ENCODE assay signal across 23 cellular contexts in genomic region chr22:31118046-31118820, GRCh38. TPM values are rescaled to one million over a fixed set of nuclear protein-coding genes. Genes with fewer than 3 reads are reported as not detected.
DNase-seq lines count a peak whose midpoint lies in the region; ATAC-seq and TF ChIP-seq lines count a peak whose summit lies in the region.
"Had no signal": no experiment of that assay in that cellular context is flagged by ENCODE, and none has a peak within 500 bp of the region (broad histone marks: within the 10 kb centered on the region; RNA-seq: fewer than 3 reads in every experiment).

No MANE protein-coding gene starts in this region.

- no peaks in the 10 kb centered on the region for H3K36me3 Mint-ChIP-seq in H9 (ENCODE audit: insufficient read depth in 1 of 3, low read depth in 3 of 3)
- H3K36me3 Mint-ChIP-seq: CD14-positive monocyte had no signal

- H4K5ac ChIP-seq in H9 (ENCODE audit: insufficient read length, low read depth, low read length): no peak overlapping the region

- no peak overlapping the region for H3K4me3 Mint-ChIP-seq in H9
- H3K4me3 Mint-ChIP-seq: CD14-positive monocyte had no signal

- H3K27ac ChIP-seq in HEK293 (ENCODE audit: extremely low read depth, low read depth, low read length): no peak overlapping the region
- peak overlapping the region; percentile 72 for H3K27ac ChIP-seq in WERI-Rb-1
- H3K27ac ChIP-seq in right atrium auricular region: peak overlapping the region; percentile 86 to 95
- H3K27ac ChIP-seq in psoas muscle: peak overlapping the region; percentile 79
- no peak overlapping the region for H3K27ac ChIP-seq in H9 (ENCODE audit: insufficient read length, low read depth, low read length)

- H3K27ac Mint-ChIP-seq in H9: no peak overlapping the region

- intact Hi-C loops in psoas muscle (cut with DNase I): no loop called here

- no peak overlapping the region for H2BK12ac ChIP-seq in H9 (ENCODE audit: insufficient read length, low read depth, low read length)

- no peaks in the 10 kb centered on the region for H3K36me3 ChIP-seq in HEK293 (ENCODE audit: control insufficient read depth in 2 of 2, insufficient read depth in 1 of 2, low read length in 2 of 2)
- H3K36me3 ChIP-seq in WERI-Rb-1: no peaks in the 10 kb centered on the region
- H3K36me3 ChIP-seq in right atrium auricular region: no peaks in the 10 kb centered on the region
- H3K36me3 ChIP-seq in psoas muscle (ENCODE audit: insufficient read depth in 1 of 2, low read depth in 1 of 2): no peaks in the 10 kb centered on the region

- H3K4me1 ChIP-seq in HEK293 (ENCODE audit: control insufficient read depth, insufficient read depth, low read length) (0 out of 2 replicates have a peak, but pooled peaks cover 2% of the 10 kb centered on the region), right atrium auricular region (peaks cover 0 to 42% of the 10 kb centered on the region in 2 donors), psoas muscle (peaks cover 24% of the 10 kb centered on the region), H9 (ENCODE audit: insufficient read depth, low read length) (peaks cover 5% of the 10 kb centered on the region)

- no peak overlapping the region for H2BK120ac ChIP-seq in H9 (ENCODE audit: low read depth, low read length, poor library complexity, severe bottlenecking)

- no peak for ATAC-seq in psoas muscle
- no peak for ATAC-seq in GM21717 (IDR thresholded peaks at IDR 0.05; ENCODE audit: unreplicated experiment)

- H3K4me3 ChIP-seq in HEK293 (ENCODE audit: low read depth, low read length) (no peak overlapping the region), WERI-Rb-1 (ENCODE audit: low read depth, low read length) (no peak overlapping the region), right atrium auricular region (no peak overlapping the region), psoas muscle (no peak overlapping the region)

- no peak overlapping the region for H2BK5ac ChIP-seq in H9 (ENCODE audit: insufficient read length, low read length)

- no peak overlapping the region for H2AK5ac ChIP-seq in H9 (ENCODE audit: insufficient read length, low read length)

- no peaks in the 10 kb centered on the region for H3K23me2 ChIP-seq in H9 (ENCODE audit: insufficient read length, low read depth, low read length, poor library complexity, severe bottlenecking)

- H3K79me1 ChIP-seq in H9 (ENCODE audit: insufficient read depth, low read depth, low read length, poor library complexity, severe bottlenecking): no peaks in the 10 kb centered on the region

- H4K20me1 ChIP-seq in H9 (ENCODE audit: control insufficient read depth, insufficient read depth, insufficient read length): no peaks in the 10 kb centered on the region

- H4K8ac ChIP-seq in H9 (replicated peaks; ENCODE audit: insufficient read length, low read depth, low read length): no peak overlapping the region

- H3K23ac ChIP-seq in H9 (ENCODE audit: insufficient read length, low read depth, low read length): no peak overlapping the region

- no peaks in the 10 kb centered on the region for H3K27me3 ChIP-seq in WERI-Rb-1 (ENCODE audit: insufficient read depth, low read depth, severe bottlenecking)
- no peaks in the 10 kb centered on the region for H3K27me3 ChIP-seq in right atrium auricular region
- no peaks in the 10 kb centered on the region for H3K27me3 ChIP-seq in psoas muscle (ENCODE audit: insufficient read depth in 3 of 3, low read length in 2 of 3)
- no peaks in the 10 kb centered on the region for H3K27me3 ChIP-seq in H9 (ENCODE audit: insufficient read depth, low read length)

- no peak overlapping the region for H3K56ac ChIP-seq in H9 (ENCODE audit: insufficient read length, low read depth, low read length)

- no peak overlapping the region for H2BK15ac ChIP-seq in H9 (ENCODE audit: low read depth, low read length)

- DNase-seq in WERI-Rb-1 (no peak), right atrium auricular region (ENCODE audit: low spot score) (no peak), psoas muscle (no peak), H9 (no peak), COLO829 (ENCODE audit: low spot score) (no peak)
- DNase-seq: ACHN, AML-193, COR-L47, DMS 273 treated with DMSO at 0.1 percent for 48 hours, DND-41, H7, NCI-H1417, NCI-H187 treated with DMSO at 0.1 percent for 48 hours, NCI-H2227 treated with DMSO at 0.1 percent for 48 hours, NCI-H510A treated with DMSO at 0.1 percent for 48 hours, NCI-H774, OCI-M1, SHP77 treated with DMSO at 0.1 percent for 48 hours had no signal

- no peak overlapping the region for H3K18ac ChIP-seq in H9 (ENCODE audit: insufficient read length, low read depth, low read length)

- H3K14ac ChIP-seq in H9 (ENCODE audit: insufficient read depth, low read length): no peak overlapping the region

- CTCF ChIA-PET in HEK293 (lab: Yijun Ruan, JAX): interaction anchor here (1.0 to 3.1 kb wide), 3 partner anchors 11 to 30 kb away, joined by 4 to 9 read pairs (median 8); partner anchors contain the start of gene SELENOM

- H3K9me3 ChIP-seq in HEK293 (ENCODE audit: control insufficient read depth, insufficient read depth, low read depth, low read length) (no peaks in the 10 kb centered on the region), WERI-Rb-1 (ENCODE audit: severe bottlenecking) (no peaks in the 10 kb centered on the region), right atrium auricular region (no peaks in the 10 kb centered on the region), psoas muscle (no peaks in the 10 kb centered on the region), H9 (ENCODE audit: control insufficient read depth, low read depth, low read length) (no peaks in the 10 kb centered on the region)

- H2AFZ ChIP-seq in H9 (ENCODE audit: low read length): no peak overlapping the region

- H2BK20ac ChIP-seq in H9 (ENCODE audit: low read depth, low read length, poor library complexity, severe bottlenecking): no peak overlapping the region

- no peak overlapping the region for H4K91ac ChIP-seq in H9 (ENCODE audit: insufficient read length, low read depth, low read length)

- H3K79me2 ChIP-seq in H9 (ENCODE audit: insufficient read depth, low read length): no peaks in the 10 kb centered on the region

- H3K9me3 Mint-ChIP-seq in H9: no peaks in the 10 kb centered on the region

- POLR2A ChIA-PET in HEK293 (lab: Yijun Ruan, JAX): interaction anchor here (0.6 kb wide), 1 partner anchor 16 kb away, joined by 3 read pairs; no protein-coding TSS in a partner anchor

- no peak overlapping the region for H3K9ac ChIP-seq in H9 (ENCODE audit: extremely low read depth, insufficient read length, low read length)

- H3K4me2 ChIP-seq in H9 (ENCODE audit: insufficient read depth, insufficient read length, low read length): no peak overlapping the region

- H3T11ph ChIP-seq in H9 (ENCODE audit: low read length): no peak overlapping the region

- TF ChIP-seq CTCF in HEK293 (tag by site-specific recombination; IDR thresholded peaks at IDR 0.05): no peak
- TF ChIP-seq CTCF in WERI-Rb-1 (IDR thresholded peaks at IDR 0.05; ENCODE audit: low read depth, low read length): no peak
- TF ChIP-seq CTCF in right atrium auricular region (IDR thresholded peaks at IDR 0.05): no peak
- no peak for TF ChIP-seq CTCF in psoas muscle (IDR thresholded peaks at IDR 0.05)
- no peak for TF ChIP-seq CTCF in H9 (conservative IDR thresholded peaks at IDR 0.05)

- 71 to 82% (median 74%) methylated on average over 3 of the region's 3 CpGs for WGBS in psoas muscle, 3 donors
- WGBS in H9 (ENCODE audit: extremely low coverage, insufficient read length, low lambda C conversion rate): no CpG with 5 or more reads among the region's 3 CpGs

- peaks cover 7% of the 10 kb centered on the region for H3K27me3 Mint-ChIP-seq in H9 (ENCODE audit: low read depth)

- H3K4me1 Mint-ChIP-seq in H9: peaks cover 16 to 23% of the 10 kb centered on the region in 2 experiments
- H3K4me1 Mint-ChIP-seq: CD14-positive monocyte had no signal

- H3K4ac ChIP-seq in H9 (ENCODE audit: low read depth, low read length): no peak overlapping the region

TF ChIP-seq in HEK293, 187 proteins besides CTCF, POLR2A, EP300 and RAD21:
- TF ChIP-seq ELK4 (IDR thresholded peaks at IDR 0.05; ENCODE audit: borderline replicate concordance, low read depth, low read length): no peak
- 0 out of 2 replicates have a peak, but pooled peaks have one; percentile 6 for TF ChIP-seq ZIC2 (tag by site-specific recombination; IDR thresholded peaks at IDR 0.05)

RNA-seq across cellular contexts. Expression of gene INPP5J, which starts 4.5 kb away (rescaled TPM):
- total RNA-seq in right atrium auricular region (10 to 100 TPM; 17.6 to 26.3 TPM), psoas muscle (1 to 10 TPM; 1.3 to 4.4 (median 2.5) TPM), H9 (2021) (4.7 and 4.9 TPM in 2 replicates)
- under 1 TPM; 0.14 to 0.65 (median 0.36) TPM for polyA plus RNA-seq in psoas muscle
- polyA plus RNA-seq: CD14-positive monocyte had no signal

RNA-seq across cellular contexts. Expression of gene SELENOM, which starts 10.9 kb away (rescaled TPM):
- total RNA-seq in right atrium auricular region (100 to 1,000 TPM; 133 to 358 TPM), psoas muscle (10 to 100 TPM; 45.4 to 68.2 (median 52.3) TPM), H9 (2021) (18.6 and 20.1 TPM in 2 replicates)
- polyA plus RNA-seq in psoas muscle: 10 to 100 TPM; 23.6 to 64.3 (median 44.0) TPM

RNA-seq across cellular contexts. Expression of gene PLA2G3, which starts 22.1 kb away (rescaled TPM):
- not detected for total RNA-seq in right atrium auricular region
- not detected for total RNA-seq in psoas muscle
- polyA plus RNA-seq in psoas muscle: not detected
- 8.2 and 8.3 TPM in 2 replicates for total RNA-seq in H9 (2021)
- total RNA-seq: HT-29, M059J had no signal
- polyA plus RNA-seq: CD14-positive monocyte had no signal

RNA-seq across cellular contexts. Expression of gene SMTN, which starts 37.1 kb away (rescaled TPM):
- total RNA-seq in right atrium auricular region: 100 to 1,000 TPM in 1 of 2 donors, 10 to 100 TPM in 1; 81.4 to 183 TPM
- total RNA-seq in psoas muscle: 10 to 100 TPM; 33.6 to 79.3 (median 66.5) TPM
- 10 to 100 TPM; 23.0 to 43.4 (median 36.5) TPM for polyA plus RNA-seq in psoas muscle
- total RNA-seq in H9 (2021): 21.1 and 23.4 TPM in 2 replicates

RNA-seq across cellular contexts. Expression of gene RNF185, which starts 41.7 kb away (rescaled TPM):
- total RNA-seq in right atrium auricular region: 10 to 100 TPM; 17.6 to 26.8 TPM
- total RNA-seq in psoas muscle: 10 to 100 TPM; 18.7 to 38.7 (median 25.8) TPM
- 10 to 100 TPM; 16.9 to 26.7 (median 19.4) TPM for polyA plus RNA-seq in psoas muscle
- total RNA-seq in H9 (2021): 21.3 and 24.3 TPM in 2 replicates

Comparison
In these comparisons a context has a peak if more than half of its experiments do, and no peak if none do; other contexts are left out.
1. H3K27ac ChIP-seq: peak in WERI-Rb-1 (single experiment), right atrium auricular region (2 of 2) and psoas muscle (single experiment); none in HEK293 (single experiment) and H9 (single experiment).